In the genomic region with DNA sequence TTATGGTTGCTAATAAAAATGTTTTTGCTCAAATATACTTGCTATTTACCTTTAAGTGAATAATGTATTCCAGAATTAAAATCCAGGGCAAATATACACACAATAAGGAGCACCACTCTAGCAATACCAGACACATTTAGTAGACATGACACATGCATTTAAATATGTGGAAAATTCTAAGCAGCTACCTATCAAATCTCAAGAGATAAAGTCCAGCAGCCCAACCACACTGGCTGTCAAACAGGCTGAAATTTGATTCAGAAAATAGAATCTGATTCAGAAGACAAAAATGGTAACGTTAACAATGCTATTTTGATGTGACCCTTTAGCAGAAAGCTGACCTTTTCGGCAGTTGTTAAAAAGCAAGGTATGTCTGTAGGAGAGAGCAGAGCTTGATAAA, we compare ENCODE assay signal across 1 cellular context.
TF ChIP-seq lines count a peak whose summit lies in the region.

No MANE protein-coding gene starts in this region.

TF ChIP-seq in SK-N-SH treated with all-trans-retinoic acid at 6 μM for 48 hours, 23 proteins besides CTCF, POLR2A, EP300 and RAD21 (continued from another document):
- TF ChIP-seq TSHZ2 (CRISPR knock-in tag; IDR thresholded peaks at IDR 0.05) (no peak), ZNF70 (CRISPR knock-in tag; IDR thresholded peaks at IDR 0.05) (no peak), CREB5 (CRISPR knock-in tag; IDR thresholded peaks at IDR 0.05; ENCODE audit: low read depth) (peak; percentile 89; the same call in 1 of the 2 replicates)
